Comparison of ENCODE assay signal across 1 cellular context in the genomic region with DNA sequence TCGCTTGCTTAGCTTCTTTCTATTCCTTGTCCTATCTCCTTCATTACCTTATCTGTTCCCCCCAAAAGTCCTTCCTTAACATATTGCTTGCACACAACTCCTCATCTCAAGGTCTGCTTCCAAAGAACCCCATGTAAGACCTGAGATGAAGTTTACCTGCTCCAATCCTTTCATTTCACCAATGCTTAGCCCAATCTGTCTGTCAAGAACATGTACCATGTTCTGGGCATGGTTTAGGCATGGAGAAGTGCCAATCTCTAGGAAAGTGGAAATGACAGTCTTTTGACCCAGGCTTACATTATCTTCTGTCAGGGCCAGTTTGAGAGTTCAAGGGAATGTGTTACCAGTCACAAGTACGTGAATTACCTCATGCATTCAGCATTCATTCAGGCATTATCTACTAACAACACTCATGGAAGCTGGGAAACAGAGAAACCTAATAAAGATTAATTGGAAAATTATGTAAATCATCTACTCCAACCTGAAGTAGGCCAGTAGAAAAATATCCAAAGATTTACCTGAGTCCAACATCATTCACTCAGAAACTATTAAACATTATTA.
TF ChIP-seq lines count a peak whose summit lies in the region.

No MANE protein-coding gene starts in this region.

TF ChIP-seq in K562, 482 proteins besides CTCF, POLR2A, EP300 and RAD21 (continued from another document):
- TF ChIP-seq, protein P1, sequence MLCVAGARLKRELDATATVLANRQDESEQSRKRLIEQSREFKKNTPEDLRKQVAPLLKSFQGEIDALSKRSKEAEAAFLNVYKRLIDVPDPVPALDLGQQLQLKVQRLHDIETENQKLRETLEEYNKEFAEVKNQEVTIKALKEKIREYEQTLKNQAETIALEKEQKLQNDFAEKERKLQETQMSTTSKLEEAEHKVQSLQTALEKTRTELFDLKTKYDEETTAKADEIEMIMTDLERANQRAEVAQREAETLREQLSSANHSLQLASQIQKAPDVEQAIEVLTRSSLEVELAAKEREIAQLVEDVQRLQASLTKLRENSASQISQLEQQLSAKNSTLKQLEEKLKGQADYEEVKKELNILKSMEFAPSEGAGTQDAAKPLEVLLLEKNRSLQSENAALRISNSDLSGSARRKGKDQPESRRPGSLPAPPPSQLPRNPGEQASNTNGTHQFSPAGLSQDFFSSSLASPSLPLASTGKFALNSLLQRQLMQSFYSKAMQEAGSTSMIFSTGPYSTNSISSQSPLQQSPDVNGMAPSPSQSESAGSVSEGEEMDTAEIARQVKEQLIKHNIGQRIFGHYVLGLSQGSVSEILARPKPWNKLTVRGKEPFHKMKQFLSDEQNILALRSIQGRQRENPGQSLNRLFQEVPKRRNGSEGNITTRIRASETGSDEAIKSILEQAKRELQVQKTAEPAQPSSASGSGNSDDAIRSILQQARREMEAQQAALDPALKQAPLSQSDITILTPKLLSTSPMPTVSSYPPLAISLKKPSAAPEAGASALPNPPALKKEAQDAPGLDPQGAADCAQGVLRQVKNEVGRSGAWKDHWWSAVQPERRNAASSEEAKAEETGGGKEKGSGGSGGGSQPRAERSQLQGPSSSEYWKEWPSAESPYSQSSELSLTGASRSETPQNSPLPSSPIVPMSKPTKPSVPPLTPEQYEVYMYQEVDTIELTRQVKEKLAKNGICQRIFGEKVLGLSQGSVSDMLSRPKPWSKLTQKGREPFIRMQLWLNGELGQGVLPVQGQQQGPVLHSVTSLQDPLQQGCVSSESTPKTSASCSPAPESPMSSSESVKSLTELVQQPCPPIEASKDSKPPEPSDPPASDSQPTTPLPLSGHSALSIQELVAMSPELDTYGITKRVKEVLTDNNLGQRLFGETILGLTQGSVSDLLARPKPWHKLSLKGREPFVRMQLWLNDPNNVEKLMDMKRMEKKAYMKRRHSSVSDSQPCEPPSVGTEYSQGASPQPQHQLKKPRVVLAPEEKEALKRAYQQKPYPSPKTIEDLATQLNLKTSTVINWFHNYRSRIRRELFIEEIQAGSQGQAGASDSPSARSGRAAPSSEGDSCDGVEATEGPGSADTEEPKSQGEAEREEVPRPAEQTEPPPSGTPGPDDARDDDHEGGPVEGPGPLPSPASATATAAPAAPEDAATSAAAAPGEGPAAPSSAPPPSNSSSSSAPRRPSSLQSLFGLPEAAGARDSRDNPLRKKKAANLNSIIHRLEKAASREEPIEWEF (CRISPR knock-in tag; IDR thresholded peaks at IDR 0.05), result no peak
